Comparison of ENCODE assay signal across 1 cellular context in genomic region chr1:231357831-231358354, GRCh38.
TF ChIP-seq lines count a peak whose summit lies in the region.

No MANE protein-coding gene starts in this region.

TF ChIP-seq in HEK293, 187 proteins besides CTCF, POLR2A, EP300 and RAD21 (continued from another document and continues in another):
- TF ChIP-seq, protein P1, sequence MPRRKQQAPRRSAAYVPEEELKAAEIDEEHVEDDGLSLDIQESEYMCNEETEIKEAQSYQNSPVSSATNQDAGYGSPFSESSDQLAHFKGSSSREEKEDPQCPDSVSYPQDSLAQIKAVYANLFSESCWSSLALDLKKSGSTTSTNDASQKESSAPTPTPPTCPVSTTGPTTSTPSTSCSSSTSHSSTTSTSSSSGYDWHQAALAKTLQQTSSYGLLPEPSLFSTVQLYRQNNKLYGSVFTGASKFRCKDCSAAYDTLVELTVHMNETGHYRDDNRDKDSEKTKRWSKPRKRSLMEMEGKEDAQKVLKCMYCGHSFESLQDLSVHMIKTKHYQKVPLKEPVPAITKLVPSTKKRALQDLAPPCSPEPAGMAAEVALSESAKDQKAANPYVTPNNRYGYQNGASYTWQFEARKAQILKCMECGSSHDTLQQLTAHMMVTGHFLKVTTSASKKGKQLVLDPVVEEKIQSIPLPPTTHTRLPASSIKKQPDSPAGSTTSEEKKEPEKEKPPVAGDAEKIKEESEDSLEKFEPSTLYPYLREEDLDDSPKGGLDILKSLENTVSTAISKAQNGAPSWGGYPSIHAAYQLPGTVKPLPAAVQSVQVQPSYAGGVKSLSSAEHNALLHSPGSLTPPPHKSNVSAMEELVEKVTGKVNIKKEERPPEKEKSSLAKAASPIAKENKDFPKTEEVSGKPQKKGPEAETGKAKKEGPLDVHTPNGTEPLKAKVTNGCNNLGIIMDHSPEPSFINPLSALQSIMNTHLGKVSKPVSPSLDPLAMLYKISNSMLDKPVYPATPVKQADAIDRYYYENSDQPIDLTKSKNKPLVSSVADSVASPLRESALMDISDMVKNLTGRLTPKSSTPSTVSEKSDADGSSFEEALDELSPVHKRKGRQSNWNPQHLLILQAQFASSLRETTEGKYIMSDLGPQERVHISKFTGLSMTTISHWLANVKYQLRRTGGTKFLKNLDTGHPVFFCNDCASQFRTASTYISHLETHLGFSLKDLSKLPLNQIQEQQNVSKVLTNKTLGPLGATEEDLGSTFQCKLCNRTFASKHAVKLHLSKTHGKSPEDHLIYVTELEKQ (tag by site-specific recombination; IDR thresholded peaks at IDR 0.05; ENCODE audit: borderline replicate concordance), result no peak
- TF ChIP-seq ZSCAN4 (tag by site-specific recombination; IDR thresholded peaks at IDR 0.05) (no peak), ZNF26 (tag by site-specific recombination; IDR thresholded peaks at IDR 0.05) (no peak), ZNF24 (tag by site-specific recombination; IDR thresholded peaks at IDR 0.05) (no peak), ZNF664 (tag by site-specific recombination; IDR thresholded peaks at IDR 0.05) (peak; percentile 41), ZNF792 (tag by site-specific recombination; IDR thresholded peaks at IDR 0.05) (no peak), ZNF549 (tag by site-specific recombination; IDR thresholded peaks at IDR 0.05) (no peak), ZNF214 (tag by site-specific recombination; IDR thresholded peaks at IDR 0.05; ENCODE audit: borderline replicate concordance) (no peak), ZNF544 (tag by site-specific recombination; IDR thresholded peaks at IDR 0.05) (no peak), ZNF707 (tag by site-specific recombination; IDR thresholded peaks at IDR 0.05) (no peak), GLI4 (tag by site-specific recombination; IDR thresholded peaks at IDR 0.05) (no peak), ZBTB7A (tag by site-specific recombination; IDR thresholded peaks at IDR 0.05; ENCODE audit: low read depth) (no peak), TCF7L2 (IDR thresholded peaks at IDR 0.05; ENCODE audit: borderline replicate concordance, low read depth, low read length) (no peak), ZNF776 (tag by site-specific recombination; IDR thresholded peaks at IDR 0.05; ENCODE audit: borderline replicate concordance) (no peak), ZNF596 (tag by site-specific recombination; IDR thresholded peaks at IDR 0.05) (no peak), ZNF791 (tag by site-specific recombination; IDR thresholded peaks at IDR 0.05) (no peak), ZBTB48 (tag by site-specific recombination; IDR thresholded peaks at IDR 0.05) (no peak), ZEB2 (tag by site-specific recombination; IDR thresholded peaks at IDR 0.05) (peak; percentile 86; the same call in 1 of the 2 replicates), ZNF555 (tag by site-specific recombination; conservative IDR thresholded peaks at IDR 0.05) (no peak), ZNF660 (tag by site-specific recombination; IDR thresholded peaks at IDR 0.05) (peak; percentile 86), ZNF248 (tag by site-specific recombination; IDR thresholded peaks at IDR 0.05) (no peak), ZNF280C (tag by site-specific recombination; IDR thresholded peaks at IDR 0.05) (no peak), GLIS2 (tag by site-specific recombination; IDR thresholded peaks at IDR 0.05) (no peak), ZNF112 (tag by site-specific recombination; IDR thresholded peaks at IDR 0.05) (no peak), ZNF202 (tag by site-specific recombination; IDR thresholded peaks at IDR 0.05; ENCODE audit: borderline replicate concordance) (no peak), ZNF548 (tag by site-specific recombination; IDR thresholded peaks at IDR 0.05) (no peak), ZNF16 (tag by site-specific recombination; IDR thresholded peaks at IDR 0.05; ENCODE audit: low read depth) (no peak), ZNF266 (tag by site-specific recombination; IDR thresholded peaks at IDR 0.05; ENCODE audit: low read depth) (no peak), ZNF600 (tag by site-specific recombination; IDR thresholded peaks at IDR 0.05) (peak; percentile 61; the same call in 1 of the 2 replicates), ZNF626 (tag by site-specific recombination; IDR thresholded peaks at IDR 0.05) (no peak)
- TF ChIP-seq, protein P2, sequence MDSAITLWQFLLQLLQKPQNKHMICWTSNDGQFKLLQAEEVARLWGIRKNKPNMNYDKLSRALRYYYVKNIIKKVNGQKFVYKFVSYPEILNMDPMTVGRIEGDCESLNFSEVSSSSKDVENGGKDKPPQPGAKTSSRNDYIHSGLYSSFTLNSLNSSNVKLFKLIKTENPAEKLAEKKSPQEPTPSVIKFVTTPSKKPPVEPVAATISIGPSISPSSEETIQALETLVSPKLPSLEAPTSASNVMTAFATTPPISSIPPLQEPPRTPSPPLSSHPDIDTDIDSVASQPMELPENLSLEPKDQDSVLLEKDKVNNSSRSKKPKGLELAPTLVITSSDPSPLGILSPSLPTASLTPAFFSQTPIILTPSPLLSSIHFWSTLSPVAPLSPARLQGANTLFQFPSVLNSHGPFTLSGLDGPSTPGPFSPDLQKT (IDR thresholded peaks at IDR 0.05; ENCODE audit: borderline replicate concordance, low read depth, low read length), result no peak
- TF ChIP-seq, protein P3, sequence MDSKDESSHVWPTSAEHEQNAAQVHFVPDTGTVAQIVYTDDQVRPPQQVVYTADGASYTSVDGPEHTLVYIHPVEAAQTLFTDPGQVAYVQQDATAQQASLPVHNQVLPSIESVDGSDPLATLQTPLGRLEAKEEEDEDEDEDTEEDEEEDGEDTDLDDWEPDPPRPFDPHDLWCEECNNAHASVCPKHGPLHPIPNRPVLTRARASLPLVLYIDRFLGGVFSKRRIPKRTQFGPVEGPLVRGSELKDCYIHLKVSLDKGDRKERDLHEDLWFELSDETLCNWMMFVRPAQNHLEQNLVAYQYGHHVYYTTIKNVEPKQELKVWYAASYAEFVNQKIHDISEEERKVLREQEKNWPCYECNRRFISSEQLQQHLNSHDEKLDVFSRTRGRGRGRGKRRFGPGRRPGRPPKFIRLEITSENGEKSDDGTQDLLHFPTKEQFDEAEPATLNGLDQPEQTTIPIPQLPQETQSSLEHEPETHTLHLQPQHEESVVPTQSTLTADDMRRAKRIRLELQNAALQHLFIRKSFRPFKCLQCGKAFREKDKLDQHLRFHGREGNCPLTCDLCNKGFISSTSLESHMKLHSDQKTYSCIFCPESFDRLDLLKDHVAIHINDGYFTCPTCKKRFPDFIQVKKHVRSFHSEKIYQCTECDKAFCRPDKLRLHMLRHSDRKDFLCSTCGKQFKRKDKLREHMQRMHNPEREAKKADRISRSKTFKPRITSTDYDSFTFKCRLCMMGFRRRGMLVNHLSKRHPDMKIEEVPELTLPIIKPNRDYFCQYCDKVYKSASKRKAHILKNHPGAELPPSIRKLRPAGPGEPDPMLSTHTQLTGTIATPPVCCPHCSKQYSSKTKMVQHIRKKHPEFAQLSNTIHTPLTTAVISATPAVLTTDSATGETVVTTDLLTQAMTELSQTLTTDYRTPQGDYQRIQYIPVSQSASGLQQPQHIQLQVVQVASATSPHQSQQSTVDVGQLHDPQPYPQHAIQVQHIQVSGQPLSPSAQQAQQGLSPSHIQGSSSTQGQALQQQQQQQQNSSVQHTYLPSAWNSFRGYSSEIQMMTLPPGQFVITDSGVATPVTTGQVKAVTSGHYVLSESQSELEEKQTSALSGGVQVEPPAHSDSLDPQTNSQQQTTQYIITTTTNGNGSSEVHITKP (tag by site-specific recombination; IDR thresholded peaks at IDR 0.05), result peak; percentile 65
- TF ChIP-seq, protein P4, sequence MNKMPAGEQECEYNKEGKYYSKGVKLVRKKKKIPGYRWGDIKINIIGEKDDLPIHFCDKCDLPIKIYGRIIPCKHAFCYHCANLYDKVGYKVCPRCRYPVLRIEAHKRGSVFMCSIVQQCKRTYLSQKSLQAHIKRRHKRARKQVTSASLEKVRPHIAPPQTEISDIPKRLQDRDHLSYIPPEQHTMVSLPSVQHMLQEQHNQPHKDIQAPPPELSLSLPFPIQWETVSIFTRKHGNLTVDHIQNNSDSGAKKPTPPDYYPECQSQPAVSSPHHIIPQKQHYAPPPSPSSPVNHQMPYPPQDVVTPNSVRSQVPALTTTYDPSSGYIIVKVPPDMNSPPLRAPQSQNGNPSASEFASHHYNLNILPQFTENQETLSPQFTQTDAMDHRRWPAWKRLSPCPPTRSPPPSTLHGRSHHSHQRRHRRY (tag by site-specific recombination; IDR thresholded peaks at IDR 0.05), result no peak
- TF ChIP-seq, protein P5, sequence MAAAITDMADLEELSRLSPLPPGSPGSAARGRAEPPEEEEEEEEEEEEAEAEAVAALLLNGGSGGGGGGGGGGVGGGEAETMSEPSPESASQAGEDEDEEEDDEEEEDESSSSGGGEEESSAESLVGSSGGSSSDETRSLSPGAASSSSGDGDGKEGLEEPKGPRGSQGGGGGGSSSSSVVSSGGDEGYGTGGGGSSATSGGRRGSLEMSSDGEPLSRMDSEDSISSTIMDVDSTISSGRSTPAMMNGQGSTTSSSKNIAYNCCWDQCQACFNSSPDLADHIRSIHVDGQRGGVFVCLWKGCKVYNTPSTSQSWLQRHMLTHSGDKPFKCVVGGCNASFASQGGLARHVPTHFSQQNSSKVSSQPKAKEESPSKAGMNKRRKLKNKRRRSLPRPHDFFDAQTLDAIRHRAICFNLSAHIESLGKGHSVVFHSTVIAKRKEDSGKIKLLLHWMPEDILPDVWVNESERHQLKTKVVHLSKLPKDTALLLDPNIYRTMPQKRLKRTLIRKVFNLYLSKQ (tag by site-specific recombination; IDR thresholded peaks at IDR 0.05; ENCODE audit: borderline replicate concordance), result no peak
- TF ChIP-seq, protein P6, sequence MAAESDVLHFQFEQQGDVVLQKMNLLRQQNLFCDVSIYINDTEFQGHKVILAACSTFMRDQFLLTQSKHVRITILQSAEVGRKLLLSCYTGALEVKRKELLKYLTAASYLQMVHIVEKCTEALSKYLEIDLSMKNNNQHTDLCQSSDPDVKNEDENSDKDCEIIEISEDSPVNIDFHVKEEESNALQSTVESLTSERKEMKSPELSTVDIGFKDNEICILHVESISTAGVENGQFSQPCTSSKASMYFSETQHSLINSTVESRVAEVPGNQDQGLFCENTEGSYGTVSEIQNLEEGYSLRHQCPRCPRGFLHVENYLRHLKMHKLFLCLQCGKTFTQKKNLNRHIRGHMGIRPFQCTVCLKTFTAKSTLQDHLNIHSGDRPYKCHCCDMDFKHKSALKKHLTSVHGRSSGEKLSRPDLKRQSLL (tag by site-specific recombination; IDR thresholded peaks at IDR 0.05), result peak; percentile 9; the same call in 1 of the 2 replicates
